ENCODE assay signal across 1 cellular context in the genomic region with DNA sequence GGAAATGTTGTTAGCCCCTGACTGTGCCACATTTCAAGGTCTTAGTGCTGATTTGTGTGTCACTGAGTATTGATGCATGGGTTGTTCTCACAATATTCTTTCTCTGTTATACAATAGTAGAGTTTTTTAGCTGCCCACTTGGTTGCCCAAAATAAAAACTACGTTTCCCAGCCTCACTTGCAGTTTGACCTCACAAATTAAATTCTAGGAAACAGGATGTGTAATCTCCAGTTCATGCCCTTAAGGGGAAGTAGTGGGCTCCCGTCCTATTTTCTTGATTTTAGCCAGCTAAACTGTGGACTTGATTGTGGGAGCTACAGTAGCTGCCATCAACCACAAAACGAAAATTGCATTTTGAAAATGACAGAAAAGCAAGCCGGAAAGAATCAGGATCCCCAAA.
TF ChIP-seq lines count a peak whose summit lies in the region.

No MANE protein-coding gene starts in this region.

TF ChIP-seq in GM23338, 12 proteins besides CTCF, POLR2A, EP300 and RAD21 (continued from another document):
- TF ChIP-seq, protein P1, sequence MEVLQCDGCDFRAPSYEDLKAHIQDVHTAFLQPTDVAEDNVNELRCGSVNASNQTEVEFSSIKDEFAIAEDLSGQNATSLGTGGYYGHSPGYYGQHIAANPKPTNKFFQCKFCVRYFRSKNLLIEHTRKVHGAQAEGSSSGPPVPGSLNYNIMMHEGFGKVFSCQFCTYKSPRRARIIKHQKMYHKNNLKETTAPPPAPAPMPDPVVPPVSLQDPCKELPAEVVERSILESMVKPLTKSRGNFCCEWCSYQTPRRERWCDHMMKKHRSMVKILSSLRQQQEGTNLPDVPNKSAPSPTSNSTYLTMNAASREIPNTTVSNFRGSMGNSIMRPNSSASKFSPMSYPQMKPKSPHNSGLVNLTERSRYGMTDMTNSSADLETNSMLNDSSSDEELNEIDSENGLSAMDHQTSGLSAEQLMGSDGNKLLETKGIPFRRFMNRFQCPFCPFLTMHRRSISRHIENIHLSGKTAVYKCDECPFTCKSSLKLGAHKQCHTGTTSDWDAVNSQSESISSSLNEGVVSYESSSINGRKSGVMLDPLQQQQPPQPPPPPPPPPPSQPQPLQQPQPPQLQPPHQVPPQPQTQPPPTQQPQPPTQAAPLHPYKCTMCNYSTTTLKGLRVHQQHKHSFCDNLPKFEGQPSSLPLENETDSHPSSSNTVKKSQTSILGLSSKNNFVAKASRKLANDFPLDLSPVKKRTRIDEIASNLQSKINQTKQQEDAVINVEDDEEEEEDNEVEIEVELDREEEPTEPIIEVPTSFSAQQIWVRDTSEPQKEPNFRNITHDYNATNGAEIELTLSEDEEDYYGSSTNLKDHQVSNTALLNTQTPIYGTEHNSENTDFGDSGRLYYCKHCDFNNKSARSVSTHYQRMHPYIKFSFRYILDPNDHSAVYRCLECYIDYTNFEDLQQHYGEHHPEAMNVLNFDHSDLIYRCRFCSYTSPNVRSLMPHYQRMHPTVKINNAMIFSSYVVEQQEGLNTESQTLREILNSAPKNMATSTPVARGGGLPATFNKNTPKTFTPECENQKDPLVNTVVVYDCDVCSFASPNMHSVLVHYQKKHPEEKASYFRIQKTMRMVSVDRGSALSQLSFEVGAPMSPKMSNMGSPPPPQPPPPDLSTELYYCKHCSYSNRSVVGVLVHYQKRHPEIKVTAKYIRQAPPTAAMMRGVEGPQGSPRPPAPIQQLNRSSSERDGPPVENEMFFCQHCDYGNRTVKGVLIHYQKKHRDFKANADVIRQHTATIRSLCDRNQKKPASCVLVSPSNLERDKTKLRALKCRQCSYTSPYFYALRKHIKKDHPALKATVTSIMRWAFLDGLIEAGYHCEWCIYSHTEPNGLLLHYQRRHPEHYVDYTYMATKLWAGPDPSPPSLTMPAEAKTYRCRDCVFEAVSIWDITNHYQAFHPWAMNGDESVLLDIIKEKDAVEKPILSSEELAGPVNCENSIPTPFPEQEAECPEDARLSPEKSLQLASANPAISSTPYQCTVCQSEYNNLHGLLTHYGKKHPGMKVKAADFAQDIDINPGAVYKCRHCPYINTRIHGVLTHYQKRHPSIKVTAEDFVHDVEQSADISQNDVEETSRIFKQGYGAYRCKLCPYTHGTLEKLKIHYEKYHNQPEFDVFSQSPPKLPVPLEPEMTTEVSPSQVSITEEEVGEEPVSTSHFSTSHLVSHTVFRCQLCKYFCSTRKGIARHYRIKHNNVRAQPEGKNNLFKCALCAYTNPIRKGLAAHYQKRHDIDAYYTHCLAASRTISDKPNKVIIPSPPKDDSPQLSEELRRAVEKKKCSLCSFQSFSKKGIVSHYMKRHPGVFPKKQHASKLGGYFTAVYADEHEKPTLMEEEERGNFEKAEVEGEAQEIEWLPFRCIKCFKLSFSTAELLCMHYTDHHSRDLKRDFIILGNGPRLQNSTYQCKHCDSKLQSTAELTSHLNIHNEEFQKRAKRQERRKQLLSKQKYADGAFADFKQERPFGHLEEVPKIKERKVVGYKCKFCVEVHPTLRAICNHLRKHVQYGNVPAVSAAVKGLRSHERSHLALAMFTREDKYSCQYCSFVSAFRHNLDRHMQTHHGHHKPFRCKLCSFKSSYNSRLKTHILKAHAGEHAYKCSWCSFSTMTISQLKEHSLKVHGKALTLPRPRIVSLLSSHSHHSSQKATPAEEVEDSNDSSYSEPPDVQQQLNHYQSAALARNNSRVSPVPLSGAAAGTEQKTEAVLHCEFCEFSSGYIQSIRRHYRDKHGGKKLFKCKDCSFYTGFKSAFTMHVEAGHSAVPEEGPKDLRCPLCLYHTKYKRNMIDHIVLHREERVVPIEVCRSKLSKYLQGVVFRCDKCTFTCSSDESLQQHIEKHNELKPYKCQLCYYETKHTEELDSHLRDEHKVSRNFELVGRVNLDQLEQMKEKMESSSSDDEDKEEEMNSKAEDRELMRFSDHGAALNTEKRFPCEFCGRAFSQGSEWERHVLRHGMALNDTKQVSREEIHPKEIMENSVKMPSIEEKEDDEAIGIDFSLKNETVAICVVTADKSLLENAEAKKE (CRISPR knock-in tag; IDR thresholded peaks at IDR 0.05), result no peak
- TF ChIP-seq POLR2AphosphoS5 (IDR thresholded peaks at IDR 0.05; ENCODE audit: low read depth), result no peak
